In genomic region chr1:19752083-19752696, GRCh38 we compare ENCODE assay signal across 16 cellular contexts.
"Had no signal": no experiment of that assay in that cellular context is flagged by ENCODE, and none has a peak within 500 bp of the region (broad histone marks: within the 10 kb centered on the region; RNA-seq: fewer than 3 reads in every experiment).

No MANE protein-coding gene starts in this region.

- ATAC-seq: effector memory CD8-positive, alpha-beta T cell; gastroesophageal sphincter; sciatic nerve; stimulated activated naive CD8-positive, alpha-beta T cell treated with anti-CD3 and anti-CD28 coated beads, Interleukin-15, Interleukin-2, amounts not matched to agents 100 U/mL and 50 U/mL, for 24 hours; upper lobe of right lung had no signal

- H3K9me3 ChIP-seq: adrenal gland, gastroesophageal sphincter, suprapubic skin, upper lobe of right lung had no signal

- DNase-seq: activated CD4-positive, alpha-beta T cell treated with anti-CD3 and anti-CD28 coated beads, Interleukin-2, amount 50 U/mL, for 1 hour; activated naive CD4-positive, alpha-beta T cell treated with anti-CD3 and anti-CD28 coated beads, Interleukin-2, amount 50 U/mL, for 16 hours; central memory CD4-positive, alpha-beta T cell; effector memory CD8-positive, alpha-beta T cell; left ventricle myocardium inferior; mesendoderm; stimulated activated CD4-positive, alpha-beta T cell treated with anti-CD3 and anti-CD28 coated beads, Interleukin-2, amount 100 ng/mL, for 24 hours; stimulated activated CD8-positive, alpha-beta memory T cell treated with anti-CD3 and anti-CD28 coated beads, Interleukin-4, amount 100 ng/mL, for 48 hours; stimulated activated naive CD8-positive, alpha-beta T cell treated with anti-CD3 and anti-CD28 coated beads, Interleukin-15, Interleukin-2, amounts not matched to agents 100 U/mL and 50 U/mL, for 24 hours; T1000 had no signal

- H3K4me1 ChIP-seq: left ventricle myocardium inferior, suprapubic skin, upper lobe of right lung had no signal

- H3K27me3 ChIP-seq: adrenal gland, gastroesophageal sphincter, suprapubic skin, upper lobe of right lung had no signal

- H3K4me3 ChIP-seq: adrenal gland, gastroesophageal sphincter, left ventricle myocardium inferior, suprapubic skin, upper lobe of right lung had no signal

- H3K27ac ChIP-seq: epithelial cell of prostate, left ventricle myocardium inferior, suprapubic skin, upper lobe of right lung had no signal
